8 cellular contexts compared by ENCODE assay signal in genomic region chr6:144305985-144306384, GRCh38. TPM values are rescaled to one million over a fixed set of nuclear protein-coding genes. Genes with fewer than 3 reads are reported as not detected.
DNase-seq lines count a peak whose midpoint lies in the region; ATAC-seq and TF ChIP-seq lines count a peak whose summit lies in the region.

No MANE protein-coding gene starts in this region.

- H2AFZ ChIP-seq in MM.1S (ENCODE audit: low read length): no peak overlapping the region

- intact Hi-C loops in left lung (cut with DNase I): no loop called here
- intact Hi-C loops in sigmoid colon (cut with DNase I): no loop called here

- DNase-seq in H4 (ENCODE audit: low spot score) (peak; percentile 47), MM.1S (peak; percentile 59), left lung (no peak), sigmoid colon (no peak), NCI-H226 (no peak), NCI-H82 (lab: John Stamatoyannopoulos, UW) (no peak), BE2C (no peak)

- no peaks in the 10 kb centered on the region for H3K9me3 ChIP-seq in MM.1S (replicated peaks; ENCODE audit: insufficient read depth, low read length)
- H3K9me3 ChIP-seq in left lung: no peaks in the 10 kb centered on the region
- H3K9me3 ChIP-seq in sigmoid colon: no peaks in the 10 kb centered on the region
- no peaks in the 10 kb centered on the region for H3K9me3 ChIP-seq in BE2C

- no peaks in the 10 kb centered on the region for H3K9me2 ChIP-seq in MM.1S (replicated peaks; ENCODE audit: insufficient read depth, low read length)

- H3K36me3 ChIP-seq in MM.1S (replicated peaks; ENCODE audit: insufficient read depth, low read length) (no peaks in the 10 kb centered on the region), left lung (peaks cover 0 to 26% of the 10 kb centered on the region in 2 donors), sigmoid colon (peaks cover 0 to 12% (median 5%) of the 10 kb centered on the region in 4 donors), BE2C (no peaks in the 10 kb centered on the region)

- peak overlapping the region; percentile 38 for H3K4me2 ChIP-seq in MM.1S (ENCODE audit: low read depth, low read length)

- no peak for TF ChIP-seq CTCF in MM.1S (IDR thresholded peaks at IDR 0.05; ENCODE audit: low read length)
- no peak for TF ChIP-seq CTCF in left lung (IDR thresholded peaks at IDR 0.05)
- TF ChIP-seq CTCF in sigmoid colon (IDR thresholded peaks at IDR 0.05): no peak
- no peak for TF ChIP-seq CTCF in BE2C (IDR thresholded peaks at IDR 0.05; ENCODE audit: low read depth, low read length)

- WGBS in sigmoid colon, 2 donors: 58 to 82% methylated on average over 3 of the region's 3 CpGs

- 0 out of 2 replicates have a peak overlapping the region, but pooled peaks have one; percentile 1 for H3K4me3 ChIP-seq in MM.1S (ENCODE audit: low read length)
- no peak overlapping the region for H3K4me3 ChIP-seq in left lung
- H3K4me3 ChIP-seq in sigmoid colon: no peak overlapping the region
- H3K4me3 ChIP-seq in BE2C (ENCODE audit: low read depth, low read length): no peak overlapping the region

- no peak overlapping the region for H3K9ac ChIP-seq in MM.1S (ENCODE audit: low read length)

- TF ChIP-seq POLR2A in sigmoid colon (IDR thresholded peaks at IDR 0.05): no peak

- H3K4me1 ChIP-seq in MM.1S (ENCODE audit: low read length) (peaks cover 10% of the 10 kb centered on the region), left lung (peaks cover 0 to 31% of the 10 kb centered on the region in 2 donors), sigmoid colon (no peaks in the 10 kb centered on the region), BE2C (no peaks in the 10 kb centered on the region)

- no peak for TF ChIP-seq EP300 in sigmoid colon (IDR thresholded peaks at IDR 0.05)

- peak overlapping the region; percentile 24; the same call in 1 of the 2 replicates for H3K27ac ChIP-seq in MM.1S (ENCODE audit: low read length)
- H3K27ac ChIP-seq in left lung: no peak overlapping the region
- no peak overlapping the region for H3K27ac ChIP-seq in sigmoid colon

- H3F3A ChIP-seq in MM.1S (ENCODE audit: insufficient read depth, low read length): no peaks in the 10 kb centered on the region

- no peaks in the 10 kb centered on the region for H4K20me1 ChIP-seq in MM.1S (ENCODE audit: insufficient read depth, low read length)

- peak; percentile 75 for ATAC-seq in GM18519 (IDR thresholded peaks at IDR 0.05; ENCODE audit: low FRiP score, unreplicated experiment)
- ATAC-seq in left lung: peak; percentile 16

- H3K79me2 ChIP-seq in MM.1S (ENCODE audit: low read length): no peaks in the 10 kb centered on the region

- H3K27me3 ChIP-seq in MM.1S (replicated peaks; ENCODE audit: insufficient read depth, low read length) (no peaks in the 10 kb centered on the region), left lung (no peaks in the 10 kb centered on the region), sigmoid colon (no peaks in the 10 kb centered on the region), BE2C (peaks cover 3% of the 10 kb centered on the region; the same call in 1 of the 2 replicates)

RNA-seq across cellular contexts. Expression of gene UTRN, which starts 20.9 kb away (rescaled TPM):
- total RNA-seq in H4 (2014; rRNA removed; shearing (Covaris generic)): 15.8 and 24.0 TPM in 2 replicates
- 100 to 1,000 TPM; 238 to 253 TPM for total RNA-seq in left lung
- total RNA-seq in sigmoid colon: 100 to 1,000 TPM in 2 of 4 donors, 10 to 100 TPM in 2; 36.2 to 143 (median 112) TPM
- 10 to 100 TPM in 2 of 3 donors, 1 to 10 TPM in 1; 9.0 to 36.7 (median 13.4) TPM for polyA plus RNA-seq in sigmoid colon
- polyA plus RNA-seq in BE2C (2012; ENCODE audit: insufficient read depth, insufficient read length, low read depth): 35.0 TPM

Comparison
In these comparisons a context has a peak if more than half of its experiments do, and no peak if none do; other contexts are left out.
1. DNase-seq: peak in H4 (single experiment) and MM.1S (single experiment); none in left lung (0 of 2), sigmoid colon (single experiment), NCI-H226 (single experiment), NCI-H82 (single experiment) and BE2C (single experiment).